8 cellular contexts compared by ENCODE assay signal in genomic region chr6:31861919-31862343, GRCh38. TPM values are rescaled to one million over a fixed set of nuclear protein-coding genes. Genes with fewer than 3 reads are reported as not detected.
A peak's percentile ranks its signal among the peaks of the same experiment; 100 is the strongest.
DNase-seq lines count a peak whose midpoint lies in the region; ATAC-seq and TF ChIP-seq lines count a peak whose summit lies in the region.

No MANE protein-coding gene starts in this region.

- peaks cover 9% of the 10 kb centered on the region for H3K36me3 ChIP-seq in BJ (ENCODE audit: control insufficient read depth, insufficient read depth, low read length)
- no peaks in the 10 kb centered on the region for H3K36me3 ChIP-seq in MG63
- H3K36me3 ChIP-seq in ectodermal cell (ENCODE audit: control insufficient read depth, insufficient read depth, low read length): peaks cover 7% of the 10 kb centered on the region

- POLR2A ChIA-PET in BJ (lab: Charles Lee): no interaction called here

- peak overlapping the region; percentile 82 to 89 for H3K27ac Mint-ChIP-seq in natural killer cell treated with Interleukin-12 subunit alpha and Interleukin-12 subunit beta and Interleukin-15 and Interleukin-18, amount 100 ng/mL, for 72 hours

- CTCF ChIA-PET in BJ (lab: Yijun Ruan, JAX): no interaction called here

- ATAC-seq in natural killer cell treated with Interleukin-12 subunit alpha and Interleukin-12 subunit beta and Interleukin-15 and Interleukin-18, amount 100 ng/mL, for 72 hours: no peak
- ATAC-seq in GM21619 (IDR thresholded peaks at IDR 0.05; ENCODE audit: unreplicated experiment) (no peak), HG02678 (IDR thresholded peaks at IDR 0.05; ENCODE audit: unreplicated experiment) (no peak), HG03196 (IDR thresholded peaks at IDR 0.05; ENCODE audit: unreplicated experiment) (no peak)

- peak overlapping the region; percentile 82 for H3K4me3 ChIP-seq in BJ (ENCODE audit: low read depth, low read length)
- peak overlapping the region; percentile 71 for H3K4me3 ChIP-seq in MG63
- peak overlapping the region; percentile 84 for H3K4me3 ChIP-seq in ectodermal cell (ENCODE audit: insufficient read depth, low read depth, low read length)

- H3K27ac ChIP-seq in ectodermal cell (ENCODE audit: insufficient read depth, low read depth, low read length, poor library complexity, severe bottlenecking): no peak overlapping the region

- no peaks in the 10 kb centered on the region for H3K36me3 Mint-ChIP-seq in natural killer cell treated with Interleukin-12 subunit alpha and Interleukin-12 subunit beta and Interleukin-15 and Interleukin-18, amount 100 ng/mL, for 72 hours

- H3K27me3 Mint-ChIP-seq in natural killer cell treated with Interleukin-12 subunit alpha and Interleukin-12 subunit beta and Interleukin-15 and Interleukin-18, amount 100 ng/mL, for 72 hours: no peaks in the 10 kb centered on the region

- no peaks in the 10 kb centered on the region for H3K9me3 Mint-ChIP-seq in natural killer cell treated with Interleukin-12 subunit alpha and Interleukin-12 subunit beta and Interleukin-15 and Interleukin-18, amount 100 ng/mL, for 72 hours

- H3K4me1 Mint-ChIP-seq in natural killer cell treated with Interleukin-12 subunit alpha and Interleukin-12 subunit beta and Interleukin-15 and Interleukin-18, amount 100 ng/mL, for 72 hours (ENCODE audit: low read depth in 2 of 2): peaks cover 21% of the 10 kb centered on the region in 2 donors

- H3K9me3 ChIP-seq in MG63 (no peaks in the 10 kb centered on the region), ectodermal cell (ENCODE audit: control insufficient read depth, low read length) (no peaks in the 10 kb centered on the region)

- no peak for DNase-seq in BJ (ENCODE audit: low read depth)
- no peak for DNase-seq in MG63
- no peak for DNase-seq in natural killer cell treated with Interleukin-12 subunit alpha and Interleukin-12 subunit beta and Interleukin-15 and Interleukin-18, amount 100 ng/mL, for 72 hours (ENCODE audit: low spot score)
- no peak for DNase-seq in NCI-H1694 treated with DMSO at 0.1 percent for 48 hours (lab: John Stamatoyannopoulos, UW)

- no peak for TF ChIP-seq CTCF in BJ (IDR thresholded peaks at IDR 0.05; ENCODE audit: insufficient read depth, low read depth, low read length)

- peak overlapping the region; percentile 99 for H3K4me3 Mint-ChIP-seq in natural killer cell treated with Interleukin-12 subunit alpha and Interleukin-12 subunit beta and Interleukin-15 and Interleukin-18, amount 100 ng/mL, for 72 hours

- WGBS in ectodermal cell, 2 experiments: 62 to 64% methylated on average over 17 of the region's 17 CpGs

- H3K4me1 ChIP-seq in ectodermal cell (ENCODE audit: control insufficient read depth, insufficient read depth, low read length): peaks cover 9% of the 10 kb centered on the region

- no peaks in the 10 kb centered on the region for H3K27me3 ChIP-seq in BJ (ENCODE audit: control insufficient read depth, insufficient read depth, low read length)
- no peaks in the 10 kb centered on the region for H3K27me3 ChIP-seq in MG63
- no peaks in the 10 kb centered on the region for H3K27me3 ChIP-seq in ectodermal cell (ENCODE audit: control insufficient read depth, insufficient read depth, low read length, poor library complexity, severe bottlenecking)

RNA-seq across cellular contexts. Expression of gene NEU1, which starts 0.7 kb away (rescaled TPM):
- polyA plus RNA-seq in BJ (2011; rRNA removed): 32.1 and 48.1 TPM in 2 replicates
- 15.2 and 25.0 TPM in 2 replicates for polyA minus RNA-seq in BJ (2011; rRNA and poly(A)+ RNA removed)
- total RNA-seq in MG63 (2014; rRNA removed; shearing (Covaris generic); ENCODE audit: low replicate concordance): 11.7 and 14.6 TPM in 2 replicates
- 36.6 TPM for polyA plus RNA-seq in ectodermal cell (2013, experiment 1 of 4)
- polyA plus RNA-seq in ectodermal cell (2013, experiment 2 of 4): 35.4 TPM
- polyA plus RNA-seq in ectodermal cell (2013, experiment 3 of 4): 29.8 TPM
- 33.8 TPM for polyA plus RNA-seq in ectodermal cell (2013, experiment 4 of 4)
- 10 to 100 TPM; 37.2 to 46.6 TPM for total RNA-seq in natural killer cell treated with Interleukin-12 subunit alpha and Interleukin-12 subunit beta and Interleukin-15 and Interleukin-18, amount 100 ng/mL, for 72 hours

RNA-seq across cellular contexts. Expression of gene SLC44A4, which starts 16.9 kb away (rescaled TPM):
- polyA plus RNA-seq in BJ (2011; rRNA removed): 0.07 and 0.12 TPM in 2 replicates
- polyA minus RNA-seq in BJ (2011; rRNA and poly(A)+ RNA removed): not detected in 2 replicates
- not detected in 2 replicates for total RNA-seq in MG63 (2014; rRNA removed; shearing (Covaris generic); ENCODE audit: low replicate concordance)
- polyA plus RNA-seq in ectodermal cell (2013, experiment 1 of 4): 1.8 TPM
- 1.4 TPM for polyA plus RNA-seq in ectodermal cell (2013, experiment 2 of 4)
- polyA plus RNA-seq in ectodermal cell (2013, experiment 3 of 4): 1.7 TPM
- 1.8 TPM for polyA plus RNA-seq in ectodermal cell (2013, experiment 4 of 4)
- total RNA-seq in natural killer cell treated with Interleukin-12 subunit alpha and Interleukin-12 subunit beta and Interleukin-15 and Interleukin-18, amount 100 ng/mL, for 72 hours: not detected

RNA-seq across cellular contexts. Expression of gene HSPA1B, which starts 34.4 kb away (rescaled TPM):
- 20.9 and 42.8 TPM in 2 replicates for polyA plus RNA-seq in BJ (2011; rRNA removed)
- 34.9 and 44.1 TPM in 2 replicates for polyA minus RNA-seq in BJ (2011; rRNA and poly(A)+ RNA removed)
- total RNA-seq in MG63 (2014; rRNA removed; shearing (Covaris generic); ENCODE audit: low replicate concordance): 48.7 and 72.1 TPM in 2 replicates
- polyA plus RNA-seq in ectodermal cell (2013, experiment 1 of 4): 63.6 TPM
- 32.4 TPM for polyA plus RNA-seq in ectodermal cell (2013, experiment 2 of 4)
- polyA plus RNA-seq in ectodermal cell (2013, experiment 3 of 4): 41.5 TPM
- polyA plus RNA-seq in ectodermal cell (2013, experiment 4 of 4): 40.4 TPM
- total RNA-seq in natural killer cell treated with Interleukin-12 subunit alpha and Interleukin-12 subunit beta and Interleukin-15 and Interleukin-18, amount 100 ng/mL, for 72 hours: 100 to 1,000 TPM; 107 to 113 TPM

RNA-seq across cellular contexts. Expression of gene EHMT2, which starts 35.6 kb away (rescaled TPM):
- polyA plus RNA-seq in BJ (2011; rRNA removed): 19.3 and 32.8 TPM in 2 replicates
- 32.3 and 34.6 TPM in 2 replicates for polyA minus RNA-seq in BJ (2011; rRNA and poly(A)+ RNA removed)
- total RNA-seq in MG63 (2014; rRNA removed; shearing (Covaris generic); ENCODE audit: low replicate concordance): 30.4 and 38.9 TPM in 2 replicates
- 197 TPM for polyA plus RNA-seq in ectodermal cell (2013, experiment 1 of 4)
- polyA plus RNA-seq in ectodermal cell (2013, experiment 2 of 4): 198 TPM
- 162 TPM for polyA plus RNA-seq in ectodermal cell (2013, experiment 3 of 4)
- polyA plus RNA-seq in ectodermal cell (2013, experiment 4 of 4): 175 TPM
- 10 to 100 TPM; 34.4 to 69.1 TPM for total RNA-seq in natural killer cell treated with Interleukin-12 subunit alpha and Interleukin-12 subunit beta and Interleukin-15 and Interleukin-18, amount 100 ng/mL, for 72 hours

RNA-seq across cellular contexts. Expression of gene ZBTB12, which starts 40.0 kb away (rescaled TPM):
- 2.0 and 2.6 TPM in 2 replicates for polyA plus RNA-seq in BJ (2011; rRNA removed)
- polyA minus RNA-seq in BJ (2011; rRNA and poly(A)+ RNA removed): 3.2 and 3.6 TPM in 2 replicates
- 0.67 and 9.3 TPM in 2 replicates for total RNA-seq in MG63 (2014; rRNA removed; shearing (Covaris generic); ENCODE audit: low replicate concordance)
- polyA plus RNA-seq in ectodermal cell (2013, experiment 1 of 4): 62.9 TPM
- 60.2 TPM for polyA plus RNA-seq in ectodermal cell (2013, experiment 2 of 4)
- 46.9 TPM for polyA plus RNA-seq in ectodermal cell (2013, experiment 3 of 4)
- 56.5 TPM for polyA plus RNA-seq in ectodermal cell (2013, experiment 4 of 4)
- 1 to 10 TPM; 1.4 to 2.9 TPM for total RNA-seq in natural killer cell treated with Interleukin-12 subunit alpha and Interleukin-12 subunit beta and Interleukin-15 and Interleukin-18, amount 100 ng/mL, for 72 hours
